10 cellular contexts compared by ENCODE assay signal in genomic region chr2:44616616-44617266, GRCh38.
DNase-seq lines count a peak whose midpoint lies in the region; ATAC-seq and TF ChIP-seq lines count a peak whose summit lies in the region.
"Had no signal": no experiment of that assay in that cellular context is flagged by ENCODE, and none has a peak within 500 bp of the region (broad histone marks: within the 10 kb centered on the region; RNA-seq: fewer than 3 reads in every experiment).

No MANE protein-coding gene starts in this region.

- no peaks in the 10 kb centered on the region for H3K27me3 ChIP-seq in thyroid gland

- H3K4me3 ChIP-seq in thyroid gland (replicated peaks in 1 of 3) = no peak overlapping the region

- POLR2A ChIA-PET in activated B cell treated with CpG ODN at 0.5 μM for 24 hours (lab: Charles Lee) = no interaction called here

- H3K9me3 Mint-ChIP-seq in activated B cell treated with CpG ODN at 0.5 μM for 24 hours = peaks cover 2% of the 10 kb centered on the region
- H3K9me3 Mint-ChIP-seq: endodermal cell had no signal

- CTCF ChIA-PET in activated B cell treated with CpG ODN at 0.5 μM for 24 hours (lab: Charles Lee) = interaction anchor here (0.6 kb wide), 1 partner anchor 100 kb away, joined by 3 read pairs; no protein-coding TSS in a partner anchor

- no peak overlapping the region for H3K27ac ChIP-seq in thyroid gland

- no peak overlapping the region for H3K4me3 Mint-ChIP-seq in activated B cell treated with CpG ODN at 0.5 μM for 24 hours
- H3K4me3 Mint-ChIP-seq: endodermal cell had no signal

- TF ChIP-seq POLR2A in thyroid gland (IDR thresholded peaks at IDR 0.05) = no peak

- H3K4me1 Mint-ChIP-seq in activated B cell treated with CpG ODN at 0.5 μM for 24 hours = peaks cover 8% of the 10 kb centered on the region
- H3K4me1 Mint-ChIP-seq: endodermal cell had no signal

- TF ChIP-seq CTCF in GM10266 (IDR thresholded peaks at IDR 0.05; ENCODE audit: control insufficient read depth, insufficient read depth, low read depth, missing control alignments) (no peak), activated B cell treated with CpG ODN at 0.5 μM for 24 hours (IDR thresholded peaks at IDR 0.05) (no peak), thyroid gland (IDR thresholded peaks at IDR 0.05) (no peak)

- no peak overlapping the region for H3K27ac Mint-ChIP-seq in activated B cell treated with CpG ODN at 0.5 μM for 24 hours
- H3K27ac Mint-ChIP-seq: endodermal cell had no signal

- H3K27me3 Mint-ChIP-seq in activated B cell treated with CpG ODN at 0.5 μM for 24 hours = no peaks in the 10 kb centered on the region

- H3K4me1 ChIP-seq in thyroid gland = peaks cover 11 to 25% of the 10 kb centered on the region in 2 donors

- DNase-seq in GM10266 (ENCODE audit: extremely low spot score) (peak; percentile 42), GM19238 (ENCODE audit: insufficient read length, low spot score) (peak; percentile 11), activated B cell treated with CpG ODN at 0.5 μM for 24 hours (no peak), NCI-H1694 (lab: John Stamatoyannopoulos, UW) (no peak), mesenteric fat pad (ENCODE audit: low spot score) (no peak), NCI-H1105 (lab: John Stamatoyannopoulos, UW) (no peak), thyroid gland (no peak)
- DNase-seq: midbrain had no signal

- H3K36me3 ChIP-seq in thyroid gland = no peaks in the 10 kb centered on the region

- ATAC-seq in HG03135 (IDR thresholded peaks at IDR 0.05; ENCODE audit: unreplicated experiment) = peak; percentile 69
- ATAC-seq in activated B cell treated with CpG ODN at 0.5 μM for 24 hours (ENCODE audit: low read depth) = peak; percentile 31

- intact Hi-C loops in activated B cell treated with CpG ODN at 0.5 μM for 24 hours (cut with micrococcal nuclease) = no loop called here
- intact Hi-C loops in thyroid gland (cut with DNase I) = no loop called here

- 77 to 89% methylated on average over 3 of the region's 3 CpGs for WGBS in thyroid gland, 2 donors

- H3K9me3 ChIP-seq in thyroid gland = no peaks in the 10 kb centered on the region

- H3K36me3 Mint-ChIP-seq in activated B cell treated with CpG ODN at 0.5 μM for 24 hours (ENCODE audit: low read depth) = no peaks in the 10 kb centered on the region

Comparison
In these comparisons a context has a peak if more than half of its experiments do, and no peak if none do; other contexts are left out.
1. DNase-seq: peak in GM10266 (single experiment) and GM19238 (single experiment); none in activated B cell treated with CpG ODN at 0.5 μM for 24 hours (single experiment), NCI-H1694 (single experiment), mesenteric fat pad (single experiment), NCI-H1105 (single experiment) and thyroid gland (0 of 2).